ENCODE assay signal across 15 cellular contexts in the genomic region with DNA sequence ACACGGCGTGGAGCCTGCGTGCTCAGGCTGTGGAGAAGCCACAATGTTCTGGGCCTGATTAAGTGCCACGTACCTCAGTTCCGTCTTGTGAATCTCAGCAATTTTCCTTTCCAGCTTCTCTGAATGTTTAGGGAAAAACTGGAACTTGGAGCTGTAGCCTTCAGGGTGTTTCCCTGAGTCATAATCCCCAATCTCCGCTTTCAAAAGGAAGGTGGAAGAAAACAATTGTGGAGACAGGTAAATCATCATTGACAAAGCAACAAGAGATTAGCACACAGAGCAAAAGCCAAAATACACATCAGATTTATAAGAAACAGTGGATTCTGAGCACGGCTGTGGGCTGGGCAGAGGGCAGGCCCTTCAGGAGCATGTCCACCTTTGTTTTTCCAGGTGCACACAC.
A peak's percentile ranks its signal among the peaks of the same experiment; 100 is the strongest.
DNase-seq lines count a peak whose midpoint lies in the region; ATAC-seq, FAIRE-seq and TF ChIP-seq lines count a peak whose summit lies in the region.
"Had no signal": no experiment of that assay in that cellular context is flagged by ENCODE, and none has a peak within 500 bp of the region (broad histone marks: within the 10 kb centered on the region; RNA-seq: fewer than 3 reads in every experiment).

No MANE protein-coding gene starts in this region.

- H3K27me3 Mint-ChIP-seq in H9 (ENCODE audit: low read depth) = no peaks in the 10 kb centered on the region
- H3K27me3 Mint-ChIP-seq in endodermal cell (ENCODE audit: insufficient read depth) = no peaks in the 10 kb centered on the region
- H3K27me3 Mint-ChIP-seq: CD4-positive, CD25-positive, alpha-beta regulatory T cell; IgD-negative memory B cell had no signal

- H3K56ac ChIP-seq in H9 (ENCODE audit: insufficient read length, low read depth, low read length) (no peak overlapping the region), mesendoderm (ENCODE audit: low read length) (peak overlapping the region; percentile 17)

- H4K5ac ChIP-seq in H9 (ENCODE audit: insufficient read length, low read depth, low read length) (no peak overlapping the region), mesendoderm (ENCODE audit: low read length) (no peak overlapping the region)

- H2BK5ac ChIP-seq in H9 (ENCODE audit: insufficient read length, low read length) (no peak overlapping the region), mesendoderm (ENCODE audit: low read length) (no peak overlapping the region), trophoblast cell (ENCODE audit: low read depth, low read length, poor library complexity) (no peak overlapping the region)

- ATAC-seq in RWPE2 (ENCODE audit: low read depth) = peak; percentile 73
- ATAC-seq: HCT116 had no signal

- no peaks in the 10 kb centered on the region for H3K23me2 ChIP-seq in H9 (ENCODE audit: insufficient read length, low read depth, low read length, poor library complexity, severe bottlenecking)

- H4K8ac ChIP-seq in H9 (replicated peaks; ENCODE audit: insufficient read length, low read depth, low read length) (no peak overlapping the region), mesendoderm (ENCODE audit: low read depth, low read length) (no peak overlapping the region), trophoblast cell (ENCODE audit: low read depth, low read length) (no peak overlapping the region)

- H2BK20ac ChIP-seq in H9 (ENCODE audit: low read depth, low read length, poor library complexity, severe bottlenecking) = no peak overlapping the region

- H3K4me3 ChIP-seq in RWPE2 (ENCODE audit: severe bottlenecking) (no peak overlapping the region), bronchial epithelial cell (ENCODE audit: low read depth, low read length) (no peak overlapping the region), mesendoderm (ENCODE audit: low read length) (no peak overlapping the region), trophoblast cell (ENCODE audit: low read depth, low read length) (no peak overlapping the region), endodermal cell (ENCODE audit: low read length) (no peak overlapping the region)
- H3K4me3 ChIP-seq: BLaER1 treated with 17β-estradiol and CSF1 and Interleukin-3, amounts not matched to agents 10 nM and 100 nM had no signal

- WGBS in H9 (ENCODE audit: extremely low coverage, insufficient read length, low lambda C conversion rate) = no CpG with 5 or more reads among the region's 7 CpGs
- no CpG with 5 or more reads among the region's 7 CpGs for WGBS in mesendoderm (ENCODE audit: extremely low coverage, insufficient coverage, low lambda C conversion rate)
- WGBS in trophoblast cell (ENCODE audit: extremely low coverage, insufficient coverage, insufficient read length) = no CpG with 5 or more reads among the region's 7 CpGs
- 92 to 95% methylated on average over 7 of the region's 7 CpGs for WGBS in endodermal cell (ENCODE audit: insufficient coverage in 1 of 2, insufficient read length in 1 of 2), 2 experiments

- no peak overlapping the region for H2BK120ac ChIP-seq in H9 (ENCODE audit: low read depth, low read length, poor library complexity, severe bottlenecking)
- no peak overlapping the region for H2BK120ac ChIP-seq in mesendoderm (ENCODE audit: low read depth, low read length)
- no peak overlapping the region for H2BK120ac ChIP-seq in trophoblast cell (ENCODE audit: insufficient read depth, low read length, poor library complexity)

- H3K23ac ChIP-seq in H9 (ENCODE audit: insufficient read length, low read depth, low read length) (no peak overlapping the region), mesendoderm (ENCODE audit: low read length) (no peak overlapping the region), trophoblast cell (ENCODE audit: low read length) (no peak overlapping the region)

- H4K12ac ChIP-seq in trophoblast cell (ENCODE audit: low read depth, low read length) = no peak overlapping the region

- H3T11ph ChIP-seq in H9 (ENCODE audit: low read length) = no peak overlapping the region

- H3K4me2 ChIP-seq in H9 (ENCODE audit: insufficient read depth, insufficient read length, low read length) = no peak overlapping the region
- no peak overlapping the region for H3K4me2 ChIP-seq in mesendoderm (ENCODE audit: low read length)
- H3K4me2 ChIP-seq in trophoblast cell (ENCODE audit: low read length) = no peak overlapping the region
- H3K4me2 ChIP-seq: BLaER1 treated with 17β-estradiol and CSF1 and Interleukin-3, amounts not matched to agents 10 nM and 100 nM had no signal

- peak overlapping the region; percentile 5 to 65 (median 13); a peak in 2 of 7 replicates for H3K27ac Mint-ChIP-seq in H9
- H3K27ac Mint-ChIP-seq in endodermal cell = no peak overlapping the region
- H3K27ac Mint-ChIP-seq: CD4-positive, CD25-positive, alpha-beta regulatory T cell had no signal

- H4K91ac ChIP-seq in H9 (ENCODE audit: insufficient read length, low read depth, low read length) (no peak overlapping the region), trophoblast cell (ENCODE audit: low read depth, low read length) (no peak overlapping the region)

- H2BK15ac ChIP-seq in H9 (ENCODE audit: low read depth, low read length) (no peak overlapping the region), mesendoderm (replicated peaks; ENCODE audit: low read depth) (no peak overlapping the region)

- peaks cover 29 to 31% of the 10 kb centered on the region in 2 experiments for H3K4me1 Mint-ChIP-seq in H9
- H3K4me1 Mint-ChIP-seq in endodermal cell = peaks cover 37% of the 10 kb centered on the region

- no peak overlapping the region for H2AK5ac ChIP-seq in H9 (ENCODE audit: insufficient read length, low read length)
- H2AK5ac ChIP-seq in mesendoderm (ENCODE audit: low read length) = no peak overlapping the region
- no peak overlapping the region for H2AK5ac ChIP-seq in trophoblast cell (ENCODE audit: low read length)

- no peak overlapping the region for H3K4ac ChIP-seq in H9 (ENCODE audit: low read depth, low read length)
- no peak overlapping the region for H3K4ac ChIP-seq in mesendoderm (ENCODE audit: low read depth, low read length)
- H3K4ac ChIP-seq in trophoblast cell (ENCODE audit: low read depth, low read length) = no peak overlapping the region

- H3K27ac ChIP-seq in H9 (ENCODE audit: insufficient read length, low read depth, low read length) = no peak overlapping the region
- H3K27ac ChIP-seq in RWPE2 (ENCODE audit: poor library complexity, severe bottlenecking) = peak overlapping the region; percentile 70
- H3K27ac ChIP-seq in mesendoderm (ENCODE audit: low read depth, low read length) = no peak overlapping the region
- no peak overlapping the region for H3K27ac ChIP-seq in trophoblast cell (ENCODE audit: low read depth, low read length)
- no peak overlapping the region for H3K27ac ChIP-seq in endodermal cell (ENCODE audit: low read depth, low read length)
- H3K27ac ChIP-seq: BLaER1 treated with 17β-estradiol and CSF1 and Interleukin-3, amounts not matched to agents 10 nM and 100 nM had no signal

- no peaks in the 10 kb centered on the region for H3K79me2 ChIP-seq in H9 (ENCODE audit: insufficient read depth, low read length)
- H3K79me2 ChIP-seq in mesendoderm (ENCODE audit: control insufficient read depth, insufficient read depth, low read length) = no peaks in the 10 kb centered on the region
- H3K79me2 ChIP-seq in trophoblast cell (ENCODE audit: control insufficient read depth, insufficient read depth, low read length, poor library complexity) = no peaks in the 10 kb centered on the region

- H3K4me1 ChIP-seq in H9 (ENCODE audit: insufficient read depth, low read length) = peaks cover under 1% of the 10 kb centered on the region; the same call in 1 of the 2 replicates
- H3K4me1 ChIP-seq in RWPE2 (ENCODE audit: insufficient read depth, poor library complexity, severe bottlenecking) = peaks cover 18% of the 10 kb centered on the region
- H3K4me1 ChIP-seq in mesendoderm (ENCODE audit: control insufficient read depth, low read depth, low read length) = peaks cover 5% of the 10 kb centered on the region
- H3K4me1 ChIP-seq in trophoblast cell (ENCODE audit: control insufficient read depth in 1 of 2, insufficient read depth in 2 of 2, low read length in 2 of 2) = peaks cover 5% of the 10 kb centered on the region in 2 experiments
- peaks cover 17% of the 10 kb centered on the region for H3K4me1 ChIP-seq in endodermal cell (ENCODE audit: control insufficient read depth, insufficient read depth, low read length)
- H3K4me1 ChIP-seq: BLaER1 treated with 17β-estradiol and CSF1 and Interleukin-3, amounts not matched to agents 10 nM and 100 nM had no signal

- TF ChIP-seq CTCF in H9 (conservative IDR thresholded peaks at IDR 0.05) = no peak
- no peak for TF ChIP-seq CTCF in RWPE2 (IDR thresholded peaks at IDR 0.05; ENCODE audit: poor library complexity, severe bottlenecking)
- TF ChIP-seq CTCF in bronchial epithelial cell (IDR thresholded peaks at IDR 0.05; ENCODE audit: insufficient read depth, low read length, severe bottlenecking) = no peak
- no peak for TF ChIP-seq CTCF in endodermal cell (conservative IDR thresholded peaks at IDR 0.05)

- H3K4me3 Mint-ChIP-seq in H9 (no peak overlapping the region), endodermal cell (no peak overlapping the region)
- H3K4me3 Mint-ChIP-seq: CD4-positive, CD25-positive, alpha-beta regulatory T cell; IgD-negative memory B cell had no signal

- H3K14ac ChIP-seq in H9 (ENCODE audit: insufficient read depth, low read length) (no peak overlapping the region), trophoblast cell (ENCODE audit: low read length) (no peak overlapping the region)

- H2AFZ ChIP-seq in H9 (ENCODE audit: low read length) = no peak overlapping the region
- no peak overlapping the region for H2AFZ ChIP-seq in trophoblast cell (ENCODE audit: insufficient read depth, low read length, poor library complexity)

- FAIRE-seq in bronchial epithelial cell (lab: Jason Lieb, UNC) = no peak
- FAIRE-seq: GM19239 had no signal

- H3K36me3 ChIP-seq in RWPE2 (ENCODE audit: low read depth) = peaks cover 17% of the 10 kb centered on the region; the same call in 1 of the 2 replicates
- H3K36me3 ChIP-seq in bronchial epithelial cell (ENCODE audit: control insufficient read depth, insufficient read depth, low read length) = no peaks in the 10 kb centered on the region
- H3K36me3 ChIP-seq in mesendoderm (ENCODE audit: control insufficient read depth, insufficient read depth, low read length) = no peaks in the 10 kb centered on the region
- no peaks in the 10 kb centered on the region for H3K36me3 ChIP-seq in trophoblast cell (ENCODE audit: control insufficient read depth in 1 of 2, insufficient read depth in 2 of 2, low read length in 2 of 2)
- no peaks in the 10 kb centered on the region for H3K36me3 ChIP-seq in endodermal cell (ENCODE audit: control insufficient read depth, insufficient read depth, low read length)
- H3K36me3 ChIP-seq: BLaER1 treated with 17β-estradiol and CSF1 and Interleukin-3, amounts not matched to agents 10 nM and 100 nM had no signal

- H3K9me3 Mint-ChIP-seq in H9 = peaks cover 0 to 3% of the 10 kb centered on the region in 2 experiments; a peak in 1 of 5 replicates
- H3K9me3 Mint-ChIP-seq in endodermal cell = no peaks in the 10 kb centered on the region
- H3K9me3 Mint-ChIP-seq: CD4-positive, CD25-positive, alpha-beta regulatory T cell; IgD-negative memory B cell had no signal

- H4K20me1 ChIP-seq in H9 (ENCODE audit: control insufficient read depth, insufficient read depth, insufficient read length) = no peaks in the 10 kb centered on the region
- H4K20me1 ChIP-seq: BLaER1 treated with 17β-estradiol and CSF1 and Interleukin-3, amounts not matched to agents 10 nM and 100 nM had no signal

- DNase-seq in H9 (no peak), RWPE2 (ENCODE audit: low spot score) (no peak), bronchial epithelial cell (ENCODE audit: low read depth) (peak; percentile 54), mesendoderm (no peak), trophoblast cell (no peak), DMS53 treated with DMSO at 0.1 percent for 48 hours (lab: John Stamatoyannopoulos, UW; ENCODE audit: unreplicated experiment) (no peak), endodermal cell (no peak), DMS 273 (lab: John Stamatoyannopoulos, UW; ENCODE audit: unreplicated experiment) (no peak)
- DNase-seq: ACHN; CD4-positive, CD25-positive, alpha-beta regulatory T cell; GF-D8 had no signal

- H2BK12ac ChIP-seq in H9 (ENCODE audit: insufficient read length, low read depth, low read length) (no peak overlapping the region), trophoblast cell (ENCODE audit: low read length) (no peak overlapping the region)

- H3K18ac ChIP-seq in H9 (ENCODE audit: insufficient read length, low read depth, low read length) = no peak overlapping the region
- no peak overlapping the region for H3K18ac ChIP-seq in mesendoderm (ENCODE audit: low read length)
- no peak overlapping the region for H3K18ac ChIP-seq in trophoblast cell (ENCODE audit: low read length)

- H3K9me3 ChIP-seq in H9 (ENCODE audit: control insufficient read depth, low read depth, low read length) = no peaks in the 10 kb centered on the region
- no peaks in the 10 kb centered on the region for H3K9me3 ChIP-seq in RWPE2 (ENCODE audit: severe bottlenecking)
- H3K9me3 ChIP-seq in trophoblast cell (ENCODE audit: insufficient read depth, low read depth, low read length) = no peaks in the 10 kb centered on the region
- H3K9me3 ChIP-seq in endodermal cell (ENCODE audit: control insufficient read depth, low read length) = no peaks in the 10 kb centered on the region
- H3K9me3 ChIP-seq: BLaER1 treated with 17β-estradiol and CSF1 and Interleukin-3, amounts not matched to agents 10 nM and 100 nM had no signal

- H3K27me3 ChIP-seq in H9 (ENCODE audit: insufficient read depth, low read length) (no peaks in the 10 kb centered on the region), RWPE2 (ENCODE audit: insufficient read depth, poor library complexity, severe bottlenecking) (no peaks in the 10 kb centered on the region), bronchial epithelial cell (ENCODE audit: control insufficient read depth, insufficient read depth, low read length) (no peaks in the 10 kb centered on the region), mesendoderm (ENCODE audit: insufficient read depth, low read length, poor library complexity) (no peaks in the 10 kb centered on the region), trophoblast cell (ENCODE audit: insufficient read depth, low read length) (no peaks in the 10 kb centered on the region), endodermal cell (ENCODE audit: control insufficient read depth, insufficient read depth, low read length, poor library complexity, severe bottlenecking) (no peaks in the 10 kb centered on the region)
- H3K27me3 ChIP-seq: BLaER1 treated with 17β-estradiol and CSF1 and Interleukin-3, amounts not matched to agents 10 nM and 100 nM had no signal

- H3K9ac ChIP-seq in H9 (ENCODE audit: extremely low read depth, insufficient read length, low read length) = no peak overlapping the region
- H3K9ac ChIP-seq in mesendoderm (ENCODE audit: low read length) = no peak overlapping the region
- H3K9ac ChIP-seq in trophoblast cell (ENCODE audit: low read length) = no peak overlapping the region
- no peak overlapping the region for H3K9ac ChIP-seq in endodermal cell (ENCODE audit: extremely low read depth, low read length, poor library complexity, severe bottlenecking)
- H3K9ac ChIP-seq: BLaER1 treated with 17β-estradiol and CSF1 and Interleukin-3, amounts not matched to agents 10 nM and 100 nM had no signal

- H3K36me3 Mint-ChIP-seq in H9 (ENCODE audit: insufficient read depth in 1 of 3, low read depth in 3 of 3) (peaks cover 9 to 21% (median 18%) of the 10 kb centered on the region in 3 experiments; a peak in 6 of 7 replicates), endodermal cell (ENCODE audit: low read depth) (no peaks in the 10 kb centered on the region)
- H3K36me3 Mint-ChIP-seq: CD4-positive, CD25-positive, alpha-beta regulatory T cell; IgD-negative memory B cell had no signal

- no peaks in the 10 kb centered on the region for H3K79me1 ChIP-seq in H9 (ENCODE audit: insufficient read depth, low read depth, low read length, poor library complexity, severe bottlenecking)
- H3K79me1 ChIP-seq in mesendoderm (ENCODE audit: low read length) = no peaks in the 10 kb centered on the region
- no peaks in the 10 kb centered on the region for H3K79me1 ChIP-seq in trophoblast cell (ENCODE audit: low read length)
